ENCODE assay signal across 32 cellular contexts in the genomic region with DNA sequence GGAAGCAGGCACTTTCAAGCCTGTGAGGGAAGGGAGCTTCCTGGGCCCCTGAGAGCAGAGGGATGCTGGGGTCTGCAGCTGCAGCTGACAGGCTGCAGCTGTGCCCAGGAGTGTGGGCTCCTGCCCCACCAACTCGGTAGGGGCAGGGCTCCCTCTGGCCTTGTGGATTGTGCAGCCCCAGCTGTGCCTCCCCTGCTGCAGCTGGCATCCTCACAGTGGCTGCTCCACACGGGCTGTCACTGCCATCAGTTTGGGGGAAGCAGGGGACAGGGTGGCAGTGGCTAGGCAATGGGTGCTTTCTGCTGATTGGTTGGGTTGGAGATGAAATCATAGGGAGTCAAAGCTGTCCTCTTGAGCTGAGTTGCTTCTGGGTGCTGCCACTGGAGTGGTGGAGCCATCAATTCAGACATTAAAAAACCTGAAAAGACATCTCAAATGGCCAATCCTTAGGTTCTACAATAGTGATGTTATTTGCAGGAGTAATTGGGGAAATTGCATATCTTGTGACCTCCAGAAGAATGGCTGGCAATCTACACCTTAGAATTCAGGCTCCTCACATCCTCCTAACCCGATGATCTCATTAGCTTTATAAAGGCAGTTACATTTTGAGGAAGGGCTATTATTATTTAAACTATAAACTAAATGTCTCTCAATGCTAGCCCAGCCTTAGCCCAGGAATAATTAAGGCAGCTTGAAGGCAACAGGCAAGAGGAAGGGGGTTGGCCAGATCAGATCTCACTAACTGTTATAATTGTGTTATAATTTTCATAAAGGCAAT.
"Had no signal": no experiment of that assay in that cellular context is flagged by ENCODE, and none has a peak within 500 bp of the region (broad histone marks: within the 10 kb centered on the region; RNA-seq: fewer than 3 reads in every experiment).

No MANE protein-coding gene starts in this region.

- H3K9me3 Mint-ChIP-seq: activated CD4-positive, alpha-beta T cell treated with anti-CD3 and anti-CD28 coated beads, Interleukin-2, amount 10 ng/mL, durations not matched to agents 24 days and 14 days; activated naive CD8-positive, alpha-beta T cell treated with anti-CD3 and anti-CD28 coated beads for 36 hours; activated T-helper 1 cell treated with anti-CD3 and anti-CD28 coated beads, Interleukin-12 subunit alpha, Interleukin-12 subunit beta, Interleukin-2, Interleukin-4 antibody, amounts not matched to agents 30 ng/mL and 10 ng/mL and 1 ng/mL, durations not matched to agents 14 hours and 24 hours and 36 hours; nephron had no signal

- H3K4me3 Mint-ChIP-seq: activated CD4-positive, alpha-beta memory T cell treated with anti-CD3 and anti-CD28 coated beads for 36 hours; activated CD4-positive, alpha-beta T cell treated with anti-CD3 and anti-CD28 coated beads, Interleukin-2, amount 10 ng/mL, durations not matched to agents 24 days and 14 days; activated naive CD4-positive, alpha-beta T cell treated with anti-CD3 and anti-CD28 coated beads for 36 hours; activated naive CD8-positive, alpha-beta T cell treated with anti-CD3 and anti-CD28 coated beads for 36 hours; activated T-helper 1 cell treated with anti-CD3 and anti-CD28 coated beads, Interleukin-12 subunit alpha, Interleukin-12 subunit beta, Interleukin-2, Interleukin-4 antibody, amounts not matched to agents 30 ng/mL and 10 ng/mL and 1 ng/mL, durations not matched to agents 14 hours and 24 hours and 36 hours; nephron; stimulated activated naive CD8-positive, alpha-beta T cell treated with anti-CD3 and anti-CD28 coated beads, Interleukin-15, Interleukin-2, amounts not matched to agents 100 ng/mL and 50 ng/mL, for 24 hours had no signal

- H3K27me3 Mint-ChIP-seq: activated CD4-positive, alpha-beta T cell treated with anti-CD3 and anti-CD28 coated beads, Interleukin-2, amount 10 ng/mL, durations not matched to agents 24 days and 14 days; activated naive CD8-positive, alpha-beta T cell treated with anti-CD3 and anti-CD28 coated beads for 36 hours; progenitor cell of endocrine pancreas had no signal

- H3K27ac Mint-ChIP-seq: activated CD4-positive, alpha-beta memory T cell treated with anti-CD3 and anti-CD28 coated beads for 36 hours; activated CD4-positive, alpha-beta T cell treated with anti-CD3 and anti-CD28 coated beads, Interleukin-2, amount 10 ng/mL, durations not matched to agents 24 days and 14 days; activated naive CD4-positive, alpha-beta T cell treated with anti-CD3 and anti-CD28 coated beads for 36 hours; activated naive CD8-positive, alpha-beta T cell treated with anti-CD3 and anti-CD28 coated beads for 36 hours; activated T-helper 1 cell treated with anti-CD3 and anti-CD28 coated beads, Interleukin-12 subunit alpha, Interleukin-12 subunit beta, Interleukin-2, Interleukin-4 antibody, amounts not matched to agents 30 ng/mL and 10 ng/mL and 1 ng/mL, durations not matched to agents 14 hours and 24 hours and 36 hours; nephron; progenitor cell of endocrine pancreas; stimulated activated naive CD8-positive, alpha-beta T cell treated with anti-CD3 and anti-CD28 coated beads, Interleukin-15, Interleukin-2, amounts not matched to agents 100 ng/mL and 50 ng/mL, for 24 hours had no signal

- H3K27ac ChIP-seq: adrenal gland, body of pancreas, colonic mucosa, ovary, skin epidermis, thoracic aorta, uterus, WERI-Rb-1 had no signal

- H3K27me3 ChIP-seq: adrenal gland, body of pancreas, colonic mucosa, ovary, uterus had no signal

- H3K4me1 Mint-ChIP-seq: activated CD4-positive, alpha-beta T cell treated with anti-CD3 and anti-CD28 coated beads, Interleukin-2, amount 10 ng/mL, durations not matched to agents 24 days and 14 days; activated naive CD8-positive, alpha-beta T cell treated with anti-CD3 and anti-CD28 coated beads for 36 hours; nephron had no signal

- H3K4me1 ChIP-seq: adrenal gland, body of pancreas, colonic mucosa, uterus had no signal

- H3K4me3 ChIP-seq: adrenal gland, body of pancreas, colonic mucosa, ovary, skin epidermis, thoracic aorta, uterus had no signal

- ATAC-seq: body of pancreas, left cardiac atrium, left ventricle myocardium superior, sciatic nerve had no signal

- DNase-seq: activated CD4-positive, alpha-beta memory T cell treated with anti-CD3 and anti-CD28 coated beads for 36 hours; activated CD4-positive, alpha-beta T cell treated with anti-CD3 and anti-CD28 coated beads, Interleukin-2, amount 10 ng/mL, durations not matched to agents 24 days and 14 days; activated CD4-positive, CD25-positive, alpha-beta regulatory T cell treated with anti-CD3 and anti-CD28 coated beads, Interleukin-2, amount 50 U/mL, for 72 hours; activated CD8-positive, alpha-beta memory T cell treated with anti-CD3 and anti-CD28 coated beads, Interleukin-2, amount 50 U/mL, for 4 hours; activated effector memory CD4-positive, alpha-beta T cell treated with anti-CD3 and anti-CD28 coated beads, Interleukin-2, amount 50 U/mL, for 16 hours; activated naive CD4-positive, alpha-beta T cell treated with anti-CD3 and anti-CD28 coated beads for 36 hours; activated naive CD8-positive, alpha-beta T cell treated with anti-CD3 and anti-CD28 coated beads for 36 hours; activated T-cell treated with anti-CD3 and anti-CD28 coated beads, Interleukin-2, amount 50 U/mL, for 1 hour; adrenal gland; aorta; body of pancreas; cerebellar nuclear complex; colonic mucosa; effector memory CD4-positive, alpha-beta T cell; hippocampal formation; islet precursor cell; left cardiac atrium; left ventricle myocardium superior; mammary epithelial cell; ovary; stimulated activated CD4-positive, alpha-beta T cell treated with anti-CD3 and anti-CD28 coated beads, Interleukin-12 subunit alpha, Interleukin-12 subunit beta, amount 100 ng/mL, for 4 hours; stimulated activated CD4-positive, alpha-beta T cell treated with anti-CD3 and anti-CD28 coated beads, Interleukin-4, amount 100 ng/mL, for 1 hour; trophoblast cell; uterus; WERI-Rb-1 had no signal

- H3K9me3 ChIP-seq: colonic mucosa, uterus had no signal

- H3K36me3 ChIP-seq: adrenal gland, colonic mucosa, ovary, thoracic aorta, uterus, WERI-Rb-1 had no signal

- H3K36me3 Mint-ChIP-seq: activated CD4-positive, alpha-beta memory T cell treated with anti-CD3 and anti-CD28 coated beads for 36 hours had no signal
